8 cellular contexts compared by ENCODE assay signal in genomic region chr16:67811899-67812298, GRCh38. TPM values are rescaled to one million over a fixed set of nuclear protein-coding genes. Genes with fewer than 3 reads are reported as not detected.
"Had no signal": no experiment of that assay in that cellular context is flagged by ENCODE, and none has a peak within 500 bp of the region (broad histone marks: within the 10 kb centered on the region; RNA-seq: fewer than 3 reads in every experiment).

No MANE protein-coding gene starts in this region.

- H3K4me1 ChIP-seq: HAP-1 had no signal

- H3K27me3 Mint-ChIP-seq: IgD-negative memory B cell had no signal

- H3K36me3 ChIP-seq: HAP-1 had no signal

- H3K36me3 Mint-ChIP-seq: IgD-negative memory B cell had no signal

- H2AFZ ChIP-seq: GM23248 had no signal

- H3K9ac ChIP-seq: GM23248 had no signal

- H3K9me3 Mint-ChIP-seq: IgD-negative memory B cell had no signal

- H3K4me3 Mint-ChIP-seq: IgD-negative memory B cell had no signal

- H3K27ac ChIP-seq: GM23248, HL-60 had no signal

- ATAC-seq: HCT116 had no signal

- H3K9me3 ChIP-seq: HAP-1 had no signal

- H3K4me3 ChIP-seq: GM23248, HAP-1 had no signal

- DNase-seq: GM23248, GOT3, H7, KG1 had no signal

RNA-seq across cellular contexts. Expression of gene TSNAXIP1, which starts 5.2 kb away (rescaled TPM):
- polyA plus RNA-seq: IgD-negative memory B cell had no signal
